In genomic region chr11:2799881-2800654, GRCh38 we compare ENCODE assay signal across 12 cellular contexts.
DNase-seq lines count a peak whose midpoint lies in the region; ATAC-seq and TF ChIP-seq lines count a peak whose summit lies in the region.
"Had no signal": no experiment of that assay in that cellular context is flagged by ENCODE, and none has a peak within 500 bp of the region (broad histone marks: within the 10 kb centered on the region; RNA-seq: fewer than 3 reads in every experiment).

No MANE protein-coding gene starts in this region.

- H3K4me1 Mint-ChIP-seq in MCF 10A (ENCODE audit: insufficient read depth, unreplicated experiment) = no peaks in the 10 kb centered on the region

- CTCF ChIA-PET in MCF 10A (lab: Yijun Ruan, JAX) = interaction anchor here (0.7 kb wide), 1 partner anchor 128 kb away, joined by 3 read pairs; no protein-coding TSS in a partner anchor

- H3K27ac Mint-ChIP-seq in MCF 10A (ENCODE audit: low read depth, unreplicated experiment) = no peak overlapping the region
- H3K27ac Mint-ChIP-seq: activated CD4-positive, alpha-beta memory T cell treated with anti-CD3 and anti-CD28 coated beads for 36 hours had no signal

- in situ Hi-C loops in HAP-1 (cut with MboI; ENCODE audit: low sequenced_read_pairs) = no loop called here

- no peaks in the 10 kb centered on the region for H3K9me3 ChIP-seq in Peyer's patch
- H3K9me3 ChIP-seq in psoas muscle = no peaks in the 10 kb centered on the region
- no peaks in the 10 kb centered on the region; the same call in 1 of the 2 replicates for H3K9me3 ChIP-seq in HAP-1

- TF ChIP-seq CTCF in Peyer's patch (IDR thresholded peaks at IDR 0.05) (no peak), psoas muscle (IDR thresholded peaks at IDR 0.05) (no peak), MCF 10A (IDR thresholded peaks at IDR 0.05; ENCODE audit: unreplicated experiment) (no peak)

- POLR2A ChIA-PET in MCF 10A (lab: Yijun Ruan, JAX) = no interaction called here

- H3K4me1 ChIP-seq in Peyer's patch (no peaks in the 10 kb centered on the region), psoas muscle (no peaks in the 10 kb centered on the region), HAP-1 (no peaks in the 10 kb centered on the region)

- H3K36me3 Mint-ChIP-seq in MCF 10A (ENCODE audit: insufficient read depth, unreplicated experiment) = no peaks in the 10 kb centered on the region
- H3K36me3 Mint-ChIP-seq: activated CD4-positive, alpha-beta memory T cell treated with anti-CD3 and anti-CD28 coated beads for 36 hours had no signal

- ATAC-seq in left ventricle myocardium superior = peak; percentile 21
- ATAC-seq in psoas muscle = no peak

- WGBS in psoas muscle, 3 donors = 51 to 66% (median 53%) methylated on average over 15 of the region's 15 CpGs

- no peaks in the 10 kb centered on the region for H3K27me3 ChIP-seq in Peyer's patch
- H3K27me3 ChIP-seq in psoas muscle (ENCODE audit: insufficient read depth in 3 of 3, low read length in 2 of 3) = peaks cover 0 to 3% (median 0%) of the 10 kb centered on the region in 3 donors
- H3K27me3 ChIP-seq in HAP-1 (ENCODE audit: low read depth) = no peaks in the 10 kb centered on the region

- H3K36me3 ChIP-seq in Peyer's patch (no peaks in the 10 kb centered on the region), psoas muscle (ENCODE audit: insufficient read depth in 1 of 2, low read depth in 1 of 2) (no peaks in the 10 kb centered on the region), HAP-1 (replicated peaks) (no peaks in the 10 kb centered on the region)

- no peak for TF ChIP-seq POLR2A in Peyer's patch (IDR thresholded peaks at IDR 0.05)

- H3K4me3 ChIP-seq in Peyer's patch (no peak overlapping the region), psoas muscle (no peak overlapping the region), HAP-1 (no peak overlapping the region)

- BruUV-seq in MCF 10A (replicated peaks; lab: Mats Ljungman, UMichigan) = no TSS peak

- intact Hi-C loops in left ventricle myocardium superior (cut with micrococcal nuclease) (no loop called here), psoas muscle (cut with DNase I) (no loop called here), MCF 10A (cut with micrococcal nuclease) (no loop called here)

- peaks cover 17% of the 10 kb centered on the region for H3K27me3 Mint-ChIP-seq in MCF 10A (ENCODE audit: insufficient read depth, unreplicated experiment)
- H3K27me3 Mint-ChIP-seq: activated CD4-positive, alpha-beta memory T cell treated with anti-CD3 and anti-CD28 coated beads for 36 hours had no signal

- DNase-seq in ELF-1 (ENCODE audit: low read depth, low spot score) = peak; percentile 80
- DNase-seq in Peyer's patch = peak; percentile 5 to 32 (median 31)
- DNase-seq in left ventricle myocardium superior = peak; percentile 29
- DNase-seq in psoas muscle = peak; percentile 4 to 40
- no peak for DNase-seq in HAP-1 (ENCODE audit: low spot score in 2 of 2)
- DNase-seq in iPS-NIHi7 (ENCODE audit: extremely low spot score) = no peak
- no peak for DNase-seq in MCF 10A (ENCODE audit: unreplicated experiment)
- DNase-seq: activated CD4-positive, alpha-beta memory T cell treated with anti-CD3 and anti-CD28 coated beads for 36 hours; cortex of kidney; GF-D8; HCEC 1CT; NCI-H2227 treated with DMSO at 0.1 percent for 48 hours had no signal

- H3K9me3 Mint-ChIP-seq in MCF 10A (ENCODE audit: unreplicated experiment) = peaks cover 13% of the 10 kb centered on the region
- H3K9me3 Mint-ChIP-seq: activated CD4-positive, alpha-beta memory T cell treated with anti-CD3 and anti-CD28 coated beads for 36 hours had no signal

- no peak overlapping the region for H3K27ac ChIP-seq in Peyer's patch
- no peak overlapping the region for H3K27ac ChIP-seq in psoas muscle

- no peak overlapping the region for H3K4me3 Mint-ChIP-seq in MCF 10A (ENCODE audit: unreplicated experiment)
- H3K4me3 Mint-ChIP-seq: activated CD4-positive, alpha-beta memory T cell treated with anti-CD3 and anti-CD28 coated beads for 36 hours had no signal

Comparison
In these comparisons a context has a peak if more than half of its experiments do, and no peak if none do; other contexts are left out.
1. DNase-seq: peak in ELF-1 (single experiment), Peyer's patch (3 of 3), left ventricle myocardium superior (single experiment) and psoas muscle (2 of 2); none in HAP-1 (0 of 2), iPS-NIHi7 (single experiment) and MCF 10A (single experiment).